ENCODE assay signal across 8 cellular contexts in the genomic region with DNA sequence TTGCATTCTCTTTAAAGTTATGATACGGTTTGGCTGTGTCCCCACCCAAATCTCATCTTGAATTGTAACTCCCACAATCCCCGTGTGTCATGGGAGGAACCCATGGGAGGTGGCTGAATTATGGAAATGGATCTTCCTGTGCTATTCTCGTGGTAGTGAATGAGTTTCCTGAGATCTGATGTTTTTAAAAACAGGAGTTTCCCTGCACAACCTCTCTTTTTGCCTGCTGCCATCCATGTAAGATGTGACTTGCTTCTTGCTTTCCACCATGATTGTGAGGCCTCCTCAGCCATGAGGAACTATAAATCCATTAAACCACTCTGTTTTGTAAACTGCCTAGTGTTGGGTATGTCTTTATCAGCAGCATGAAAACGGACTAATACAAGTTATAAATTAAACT.
"Had no signal": no experiment of that assay in that cellular context is flagged by ENCODE, and none has a peak within 500 bp of the region (broad histone marks: within the 10 kb centered on the region; RNA-seq: fewer than 3 reads in every experiment).

No MANE protein-coding gene starts in this region.

- H3K9me3 Mint-ChIP-seq: HFFc6 had no signal

- ATAC-seq: GM23338, K562 had no signal

- H3K4me2 ChIP-seq: GM23338 had no signal

- H3K27ac ChIP-seq: HL-60 had no signal

- DNase-seq: H9, HCEC 1CT, HFFc6, IMR-90, KG1 had no signal

- H2AFZ ChIP-seq: GM23338 had no signal

- H3K4me3 Mint-ChIP-seq: GM23338, H9, HFFc6 had no signal

- H3K4me3 ChIP-seq: GM23338, K562 had no signal

- H3K4me1 Mint-ChIP-seq: GM23338, H9 had no signal

- H3K27ac Mint-ChIP-seq: GM23338, H9, HFFc6 had no signal
